Comparison of ENCODE assay signal across 9 cellular contexts in genomic region chr17:1736348-1737281, GRCh38.
DNase-seq lines count a peak whose midpoint lies in the region; ATAC-seq, FAIRE-seq and TF ChIP-seq lines count a peak whose summit lies in the region.
"Had no signal": no experiment of that assay in that cellular context is flagged by ENCODE, and none has a peak within 500 bp of the region (broad histone marks: within the 10 kb centered on the region; RNA-seq: fewer than 3 reads in every experiment).

No MANE protein-coding gene starts in this region.

- H3K27me3 Mint-ChIP-seq in activated naive CD8-positive, alpha-beta T cell treated with anti-CD3 and anti-CD28 coated beads, Interleukin-2, amount 50 U/mL, for 24 hours, result no peaks in the 10 kb centered on the region
- H3K27me3 Mint-ChIP-seq: activated naive CD8-positive, alpha-beta T cell had no signal

- DNase-seq in AG10803 (ENCODE audit: low read depth) (peak; percentile 60), HuH-7.5 (ENCODE audit: low spot score) (peak; percentile 97), iris pigment epithelial cell (ENCODE audit: low read depth) (peak; percentile 89), iPS-NIHi7 (ENCODE audit: extremely low spot score) (no peak), D721Med (ENCODE audit: insufficient read length, low spot score) (no peak)
- peak; percentile 63 for DNase-seq in activated naive CD8-positive, alpha-beta T cell treated with anti-CD3 and anti-CD28 coated beads, Interleukin-2, amount 50 U/mL, for 24 hours
- DNase-seq in stimulated activated naive CD8-positive, alpha-beta T cell treated with anti-CD3 and anti-CD28 coated beads, Interleukin-15, Interleukin-2, amounts not matched to agents 100 U/mL and 50 U/mL, for 24 hours, result peak; percentile 70

- no peak overlapping the region for H3K27ac Mint-ChIP-seq in activated naive CD8-positive, alpha-beta T cell treated with anti-CD3 and anti-CD28 coated beads, Interleukin-2, amount 50 U/mL, for 24 hours
- H3K27ac Mint-ChIP-seq: activated naive CD8-positive, alpha-beta T cell had no signal

- H3K36me3 Mint-ChIP-seq in activated naive CD8-positive, alpha-beta T cell treated with anti-CD3 and anti-CD28 coated beads, Interleukin-2, amount 50 U/mL, for 24 hours (ENCODE audit: low read depth), result no peaks in the 10 kb centered on the region
- H3K36me3 Mint-ChIP-seq: activated naive CD8-positive, alpha-beta T cell had no signal

- no peak for FAIRE-seq in D721Med (lab: Jason Lieb, UNC)

- ATAC-seq in activated naive CD8-positive, alpha-beta T cell treated with anti-CD3 and anti-CD28 coated beads, Interleukin-2, amount 50 U/mL, for 24 hours, result peak; percentile 75
- ATAC-seq in stimulated activated naive CD8-positive, alpha-beta T cell treated with anti-CD3 and anti-CD28 coated beads, Interleukin-15, Interleukin-2, amounts not matched to agents 100 U/mL and 50 U/mL, for 24 hours, result peak; percentile 63
- no peak for ATAC-seq in HG03378 (IDR thresholded peaks at IDR 0.05; ENCODE audit: unreplicated experiment)

- no peak overlapping the region for H3K4me3 ChIP-seq in AG10803 (ENCODE audit: low read length)

- peaks cover 12% of the 10 kb centered on the region for H3K4me1 Mint-ChIP-seq in activated naive CD8-positive, alpha-beta T cell treated with anti-CD3 and anti-CD28 coated beads, Interleukin-2, amount 50 U/mL, for 24 hours

- TF ChIP-seq CTCF in AG10803 (conservative IDR thresholded peaks at IDR 0.05; ENCODE audit: low read length), result no peak
- TF ChIP-seq CTCF in D721Med (IDR thresholded peaks at IDR 0.05; ENCODE audit: insufficient read depth, missing control alignments), result no peak

- H3K9me3 Mint-ChIP-seq in activated naive CD8-positive, alpha-beta T cell treated with anti-CD3 and anti-CD28 coated beads, Interleukin-2, amount 50 U/mL, for 24 hours, result no peaks in the 10 kb centered on the region

- H3K4me3 Mint-ChIP-seq in activated naive CD8-positive, alpha-beta T cell treated with anti-CD3 and anti-CD28 coated beads, Interleukin-2, amount 50 U/mL, for 24 hours, result no peak overlapping the region
- H3K4me3 Mint-ChIP-seq: activated naive CD8-positive, alpha-beta T cell had no signal

Comparison
In these comparisons a context has a peak if more than half of its experiments do, and no peak if none do; other contexts are left out.
1. DNase-seq: peak in AG10803 (single experiment), HuH-7.5 (single experiment), activated naive CD8-positive, alpha-beta T cell treated with anti-CD3 and anti-CD28 coated beads, Interleukin-2, amount 50 U/mL, for 24 hours (single experiment), iris pigment epithelial cell (single experiment) and stimulated activated naive CD8-positive, alpha-beta T cell treated with anti-CD3 and anti-CD28 coated beads, Interleukin-15, Interleukin-2, amounts not matched to agents 100 U/mL and 50 U/mL, for 24 hours (single experiment); none in iPS-NIHi7 (single experiment) and D721Med (single experiment).